In genomic region chr19:35908010-35908441, GRCh38 we compare ENCODE assay signal across 8 cellular contexts. TPM values are rescaled to one million over a fixed set of nuclear protein-coding genes. Genes with fewer than 3 reads are reported as not detected.
A peak's percentile ranks its signal among the peaks of the same experiment; 100 is the strongest.
DNase-seq lines count a peak whose midpoint lies in the region; ATAC-seq and TF ChIP-seq lines count a peak whose summit lies in the region.

Gene TYROBP (minus strand): TSS chr19:35908295. CDS start chr19:35908228, 67 bp downstream.

- H3K36me3 ChIP-seq in heart left ventricle (peaks cover 0 to 4% (median 0%) of the 10 kb centered on the region in 9 donors), prostate gland (no peaks in the 10 kb centered on the region)

- H3K4me1 ChIP-seq in heart left ventricle (peaks cover 0 to 60% (median 0%) of the 10 kb centered on the region in 12 donors), prostate gland (replicated peaks) (no peaks in the 10 kb centered on the region)

- WGBS in heart left ventricle, 4 donors = 56 to 72% (median 63%) methylated on average over 9 of the region's 9 CpGs
- WGBS in prostate gland = 64% methylated on average over 9 of the region's 9 CpGs

- H3K9me3 ChIP-seq in heart left ventricle (no peaks in the 10 kb centered on the region), prostate gland (no peaks in the 10 kb centered on the region)

- no peak for TF ChIP-seq CTCF in GM12875 (IDR thresholded peaks at IDR 0.05; ENCODE audit: borderline replicate concordance, insufficient read depth, low read depth, low read length)
- TF ChIP-seq CTCF in heart left ventricle (IDR thresholded peaks at IDR 0.05) = no peak
- no peak for TF ChIP-seq CTCF in prostate gland (IDR thresholded peaks at IDR 0.05)

- TF ChIP-seq POLR2A in heart left ventricle (IDR thresholded peaks at IDR 0.05) (no peak), prostate gland (IDR thresholded peaks at IDR 0.05) (no peak)

- ATAC-seq in heart left ventricle (peak in 3 of 4 donors; percentile 47 to 57 (median 53)), HG03045 (IDR thresholded peaks at IDR 0.05; ENCODE audit: unreplicated experiment) (no peak), HG03354 (IDR thresholded peaks at IDR 0.05; ENCODE audit: poor library complexity, severe bottlenecking, unreplicated experiment) (no peak), GM18907 (IDR thresholded peaks at IDR 0.05; ENCODE audit: unreplicated experiment) (no peak)

- H3K27ac ChIP-seq in heart left ventricle (peak within 1 kb of the TSS in 10 of 12 donors; percentile 7 to 88 (median 42)), prostate gland (no peak within 1 kb of the TSS)

- peaks cover 0 to 6% (median 0%) of the 10 kb centered on the region in 9 donors for H3K27me3 ChIP-seq in heart left ventricle
- no peaks in the 10 kb centered on the region for H3K27me3 ChIP-seq in prostate gland (replicated peaks; ENCODE audit: insufficient read depth)

- H3K4me3 ChIP-seq in GM12875 (ENCODE audit: low read depth, low read length) (peak within 1 kb of the TSS; percentile 5), heart left ventricle (peak within 1 kb of the TSS in 10 of 12 donors; percentile 12 to 69 (median 42)), prostate gland (no peak within 1 kb of the TSS)

- peak; percentile 34 for DNase-seq in SKM-1 treated with dmso at 0.1 percent for 144 hours (lab: John Stamatoyannopoulos, UW; ENCODE audit: unreplicated experiment)
- DNase-seq in heart left ventricle = peak in 4 of 5 donors; percentile 50 to 81 (median 58)
- DNase-seq in prostate gland (ENCODE audit: low spot score) = no peak
- DNase-seq in pons (ENCODE audit: low spot score) = no peak

- intact Hi-C loops in heart left ventricle (cut with DNase I) (no loop called here), prostate gland (cut with DNase I) (no loop called here)

RNA-seq across cellular contexts. Expression of gene TYROBP, which starts in this region (rescaled TPM):
- total RNA-seq in heart left ventricle (100 to 1,000 TPM in 2 of 9 donors, 10 to 100 TPM in 7; 12.6 to 237 (median 19.4) TPM), prostate gland (10 to 100 TPM; 30.6 to 60.7 TPM)
- 10 to 100 TPM; 17.1 to 42.7 TPM for polyA plus RNA-seq in heart left ventricle

Comparison
In these comparisons a context has a peak if more than half of its experiments do, and no peak if none do; other contexts are left out.
1. H3K4me3 ChIP-seq: peak in GM12875 (single experiment) and heart left ventricle (10 of 12); none in prostate gland (0 of 2).
2. DNase-seq: peak in SKM-1 treated with dmso at 0.1 percent for 144 hours (single experiment) and heart left ventricle (4 of 5); none in prostate gland (single experiment) and pons (single experiment).
3. ATAC-seq: peak in heart left ventricle (3 of 4); none in HG03045 (single experiment), HG03354 (single experiment) and GM18907 (single experiment).
4. H3K27ac ChIP-seq: peak in heart left ventricle (10 of 12); none in prostate gland (0 of 2).